In the genomic region with DNA sequence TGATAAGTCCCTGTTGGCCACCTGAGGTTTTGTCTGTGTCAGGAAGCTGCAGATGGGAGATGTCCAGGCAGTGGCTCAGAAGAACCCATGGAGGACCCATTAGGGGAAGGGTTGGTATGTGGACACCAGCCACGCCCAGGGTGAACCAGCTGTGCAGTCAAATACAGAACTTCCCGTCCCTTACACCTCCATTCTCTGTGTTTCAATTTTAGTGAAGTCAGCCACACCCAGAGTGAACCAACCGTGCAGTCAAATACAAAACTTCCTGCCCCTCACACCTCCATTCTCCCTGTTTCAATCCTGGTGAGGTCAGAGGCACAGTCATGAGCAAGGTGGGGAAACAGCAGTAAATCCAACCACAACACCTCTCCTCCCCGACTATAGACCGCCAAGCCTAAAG, we compare ENCODE assay signal across 21 cellular contexts.
"Had no signal": no experiment of that assay in that cellular context is flagged by ENCODE, and none has a peak within 500 bp of the region (broad histone marks: within the 10 kb centered on the region; RNA-seq: fewer than 3 reads in every experiment).

No MANE protein-coding gene starts in this region.

- H3K4me1 ChIP-seq: lower lobe of right lung, uterus had no signal

- H3K27me3 ChIP-seq: tibial nerve, uterus had no signal

- H3K27ac Mint-ChIP-seq: activated CD4-positive, alpha-beta memory T cell treated with anti-CD3 and anti-CD28 coated beads, Interleukin-2, amount 10 ng/mL, durations not matched to agents 7 days and 5 days; activated naive CD4-positive, alpha-beta T cell treated with anti-CD3 and anti-CD28 coated beads for 36 hours; brain; mesothelial cell of epicardium had no signal

- DNase-seq: activated CD4-positive, alpha-beta memory T cell treated with anti-CD3 and anti-CD28 coated beads, Interleukin-2, amount 10 ng/mL, durations not matched to agents 7 days and 5 days; activated CD4-positive, alpha-beta T cell treated with anti-CD3 and anti-CD28 coated beads for 48 hours; activated CD4-positive, CD25-positive, alpha-beta regulatory T cell; activated naive CD4-positive, alpha-beta T cell treated with anti-CD3 and anti-CD28 coated beads for 36 hours; activated T-cell treated with anti-CD3 and anti-CD28 coated beads, Interleukin-2, amount 50 U/mL, for 1 hour; cortex of kidney; effector CD4-positive, alpha-beta T cell; lower lobe of right lung; occipital lobe; retina; stimulated activated CD4-positive, alpha-beta T cell treated with anti-CD3 and anti-CD28 coated beads, Interleukin-12 subunit alpha, Interleukin-12 subunit beta, amount 100 ng/mL, for 4 hours; stimulated activated CD4-positive, alpha-beta T cell treated with anti-CD3 and anti-CD28 coated beads, Interleukin-1b, Interleukin-23, amount 100 ng/mL, for 48 hours; stimulated activated CD8-positive, alpha-beta memory T cell treated with anti-CD3 and anti-CD28 coated beads, Interleukin-4, amount 100 ng/mL, for 48 hours; stimulated activated naive CD8-positive, alpha-beta T cell treated with anti-CD3 and anti-CD28 coated beads, Interleukin-15, Interleukin-2, amounts not matched to agents 100 U/mL and 50 U/mL, for 24 hours; SW 1271; T-helper 9 cell; uterus had no signal

- ATAC-seq: lower lobe of right lung; stimulated activated naive CD8-positive, alpha-beta T cell treated with anti-CD3 and anti-CD28 coated beads, Interleukin-15, Interleukin-2, amounts not matched to agents 100 U/mL and 50 U/mL, for 24 hours had no signal

- H3K4me1 Mint-ChIP-seq: brain; central memory CD8-positive, alpha-beta T cell had no signal

- H3K4me3 Mint-ChIP-seq: activated CD4-positive, alpha-beta memory T cell treated with anti-CD3 and anti-CD28 coated beads, Interleukin-2, amount 10 ng/mL, durations not matched to agents 7 days and 5 days; activated naive CD4-positive, alpha-beta T cell treated with anti-CD3 and anti-CD28 coated beads for 36 hours; brain; central memory CD8-positive, alpha-beta T cell; mesothelial cell of epicardium had no signal

- H3K27ac ChIP-seq: lower lobe of right lung, tibial nerve, uterus had no signal

- H3K27me3 Mint-ChIP-seq: brain had no signal

- H3K4me3 ChIP-seq: lower lobe of right lung, tibial nerve, uterus had no signal

- H3K9me3 Mint-ChIP-seq: activated CD4-positive, alpha-beta memory T cell treated with anti-CD3 and anti-CD28 coated beads, Interleukin-2, amount 10 ng/mL, durations not matched to agents 7 days and 5 days; activated naive CD4-positive, alpha-beta T cell treated with anti-CD3 and anti-CD28 coated beads for 36 hours; central memory CD8-positive, alpha-beta T cell had no signal
